Comparison of ENCODE assay signal across 19 cellular contexts in genomic region chr15:31801152-31801551, GRCh38.
DNase-seq lines count a peak whose midpoint lies in the region; ATAC-seq and TF ChIP-seq lines count a peak whose summit lies in the region.
"Had no signal": no experiment of that assay in that cellular context is flagged by ENCODE, and none has a peak within 500 bp of the region (broad histone marks: within the 10 kb centered on the region; RNA-seq: fewer than 3 reads in every experiment).

No MANE protein-coding gene starts in this region.

- TF ChIP-seq CTCF in LNCaP clone FGC (IDR thresholded peaks at IDR 0.05; ENCODE audit: control insufficient read depth, extremely low read depth, insufficient read depth) (no peak), coronary artery (IDR thresholded peaks at IDR 0.05) (no peak), glutamatergic neuron (IDR thresholded peaks at IDR 0.05; ENCODE audit: partially characterized antibody, unreplicated experiment) (no peak)

- no peak overlapping the region for H3K4me3 Mint-ChIP-seq in glutamatergic neuron (ENCODE audit: unreplicated experiment)
- H3K4me3 Mint-ChIP-seq: T-helper 1 cell treated with Interleukin-12 subunit alpha and Interleukin-12 subunit beta and Interleukin-4 antibody, amounts not matched to agents 30 μg/mL and 1 μg/mL, for 36 hours; WTC11 had no signal

- H3K4me3 ChIP-seq in LNCaP clone FGC (ENCODE audit: low read depth, low read length) (no peak overlapping the region), coronary artery (no peak overlapping the region)
- H3K4me3 ChIP-seq: suprapubic skin had no signal

- peak; percentile 74 for DNase-seq in Ammon's horn (ENCODE audit: low spot score)
- DNase-seq in LNCaP clone FGC (ENCODE audit: low read depth) = peak; percentile 7
- peak; percentile 26 for DNase-seq in ecto neural progenitor cell (ENCODE audit: low spot score)
- DNase-seq in medulla oblongata (ENCODE audit: extremely low spot score) = peak; percentile 75
- no peak for DNase-seq in middle frontal gyrus (ENCODE audit: extremely low spot score, low spot score)
- no peak for DNase-seq in coronary artery (ENCODE audit: low spot score)
- DNase-seq in glutamatergic neuron = no peak
- DNase-seq: activated effector memory CD4-positive, alpha-beta T cell treated with anti-CD3 and anti-CD28 coated beads, Interleukin-2, amount 50 U/mL, for 16 hours; GF-D8; Kasumi-1; mesendoderm; NCI-H146; NCI-H69; stimulated activated CD4-positive, alpha-beta T cell treated with anti-CD3 and anti-CD28 coated beads, Interleukin-4, amount 100 ng/mL, for 24 hours; stimulated activated CD8-positive, alpha-beta memory T cell treated with anti-CD3 and anti-CD28 coated beads, Interleukin-4, amount 100 ng/mL, for 48 hours had no signal

- ATAC-seq in GM21717 (IDR thresholded peaks at IDR 0.05; ENCODE audit: unreplicated experiment) = no peak
- ATAC-seq: WTC11 had no signal

- H3K27ac Mint-ChIP-seq in glutamatergic neuron (ENCODE audit: unreplicated experiment) = no peak overlapping the region
- H3K27ac Mint-ChIP-seq: T-helper 1 cell treated with Interleukin-12 subunit alpha and Interleukin-12 subunit beta and Interleukin-4 antibody, amounts not matched to agents 30 μg/mL and 1 μg/mL, for 36 hours; WTC11 had no signal

- H3K27ac ChIP-seq in coronary artery = no peak overlapping the region
- H3K27ac ChIP-seq: suprapubic skin had no signal

- H3K9me3 Mint-ChIP-seq in glutamatergic neuron (ENCODE audit: unreplicated experiment) = no peaks in the 10 kb centered on the region
- H3K9me3 Mint-ChIP-seq: T-helper 1 cell treated with Interleukin-12 subunit alpha and Interleukin-12 subunit beta and Interleukin-4 antibody, amounts not matched to agents 30 μg/mL and 1 μg/mL, for 36 hours; WTC11 had no signal

- peaks cover 6% of the 10 kb centered on the region for H3K27me3 Mint-ChIP-seq in glutamatergic neuron (ENCODE audit: unreplicated experiment)

- H3K36me3 Mint-ChIP-seq in glutamatergic neuron (ENCODE audit: unreplicated experiment) = no peaks in the 10 kb centered on the region
- H3K36me3 Mint-ChIP-seq: WTC11 had no signal

- H3K4me1 Mint-ChIP-seq in glutamatergic neuron (ENCODE audit: low read depth, unreplicated experiment) = peaks cover 37% of the 10 kb centered on the region
- H3K4me1 Mint-ChIP-seq: WTC11 had no signal

Comparison
In these comparisons a context has a peak if more than half of its experiments do, and no peak if none do; other contexts are left out.
1. DNase-seq: peak in Ammon's horn (single experiment), LNCaP clone FGC (single experiment), ecto neural progenitor cell (single experiment) and medulla oblongata (single experiment); none in middle frontal gyrus (single experiment), coronary artery (single experiment) and glutamatergic neuron (single experiment).